Comparison of ENCODE assay signal across 20 cellular contexts in the genomic region with DNA sequence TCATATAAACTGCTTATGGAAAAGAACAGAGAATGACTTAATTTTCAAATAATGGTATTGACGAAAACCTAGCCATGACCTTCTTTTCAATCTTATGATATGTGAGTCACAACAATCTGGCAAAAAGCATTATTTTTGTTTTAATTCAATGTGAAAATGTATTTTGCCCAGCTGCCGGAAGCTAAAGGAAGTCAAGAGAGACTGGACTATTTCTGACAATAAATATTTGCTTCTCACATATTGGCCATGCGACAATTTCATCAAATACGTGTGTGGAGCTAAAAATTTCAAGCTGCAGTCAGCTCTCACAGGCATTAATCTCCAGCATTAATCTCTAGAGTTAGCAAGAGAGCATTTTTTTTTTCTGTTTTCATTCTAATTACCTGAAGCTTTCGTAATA.
DNase-seq lines count a peak whose midpoint lies in the region.
"Had no signal": no experiment of that assay in that cellular context is flagged by ENCODE, and none has a peak within 500 bp of the region (broad histone marks: within the 10 kb centered on the region; RNA-seq: fewer than 3 reads in every experiment).

No MANE protein-coding gene starts in this region.

- DNase-seq in NCI-H1092 treated with DMSO at 0.1 percent for 48 hours (lab: John Stamatoyannopoulos, UW) (peak; percentile 7), NCI-H1092 (lab: John Stamatoyannopoulos, UW) (no peak), dermis microvascular lymphatic vessel endothelial cell (ENCODE audit: low read depth in 2 of 2) (peak; percentile 26 to 36), lung microvascular endothelial cell (ENCODE audit: low read depth in 2 of 2) (peak; percentile 28 to 55), kidney glomerular epithelial cell (lab: John Stamatoyannopoulos, UW) (no peak), AML-193 (lab: John Stamatoyannopoulos, UW) (no peak), HuH-7.5 (ENCODE audit: low spot score) (no peak)
- DNase-seq: BE2C; CD8-positive, alpha-beta memory T cell; GM23248; H7; KBM-7; MV-4-11; NCI-H1694 treated with DMSO at 0.1 percent for 48 hours; NCI-H2171 treated with DMSO at 0.1 percent for 48 hours; NCI-H345; NCI-H510A treated with DMSO at 0.1 percent for 48 hours; NK-92 treated with Interleukin-12 subunit alpha and Interleukin-12 subunit beta, amount 100 ng/mL, for 24 hours; PC-3; SK-N-SH had no signal

Comparison
In these comparisons a context has a peak if more than half of its experiments do, and no peak if none do; other contexts are left out.
1. DNase-seq: peak in NCI-H1092 treated with DMSO at 0.1 percent for 48 hours (single experiment), dermis microvascular lymphatic vessel endothelial cell (2 of 2) and lung microvascular endothelial cell (2 of 2); none in NCI-H1092 (single experiment), kidney glomerular epithelial cell (single experiment), AML-193 (0 of 2) and HuH-7.5 (single experiment).